In genomic region chr1:197200468-197200899, GRCh38 we compare ENCODE assay signal across 8 cellular contexts. TPM values are rescaled to one million over a fixed set of nuclear protein-coding genes. Genes with fewer than 3 reads are reported as not detected.
DNase-seq lines count a peak whose midpoint lies in the region; ATAC-seq and TF ChIP-seq lines count a peak whose summit lies in the region.

No MANE protein-coding gene starts in this region.

- peak overlapping the region; percentile 86 to 95 for H3K27ac Mint-ChIP-seq in natural killer cell treated with Interleukin-12 subunit alpha and Interleukin-12 subunit beta and Interleukin-15 and Interleukin-18, amount 100 ng/mL, for 72 hours

- ATAC-seq in natural killer cell treated with Interleukin-12 subunit alpha and Interleukin-12 subunit beta and Interleukin-15 and Interleukin-18, amount 100 ng/mL, for 72 hours, result no peak
- no peak for ATAC-seq in GM21576 (IDR thresholded peaks at IDR 0.05; ENCODE audit: unreplicated experiment)

- H3K27me3 Mint-ChIP-seq in natural killer cell treated with Interleukin-12 subunit alpha and Interleukin-12 subunit beta and Interleukin-15 and Interleukin-18, amount 100 ng/mL, for 72 hours, result no peaks in the 10 kb centered on the region

- CTCF ChIA-PET in HEK293T (lab: Yijun Ruan, JAX), result interaction anchor here (1.0 kb wide), 1 partner anchor 238 kb away, joined by 3 read pairs; no protein-coding TSS in a partner anchor

- DNase-seq in Caki2 (ENCODE audit: low read depth), result peak; percentile 64
- DNase-seq in HEK293T (ENCODE audit: extremely low spot score), result no peak
- peak; percentile 11 for DNase-seq in T-helper 22 cell (ENCODE audit: low read depth)
- peak; percentile 43 to 52 for DNase-seq in erythroblast (lab: John Stamatoyannopoulos, UW)
- DNase-seq in natural killer cell treated with Interleukin-12 subunit alpha and Interleukin-12 subunit beta and Interleukin-15 and Interleukin-18, amount 100 ng/mL, for 72 hours (ENCODE audit: low spot score), result no peak
- no peak for DNase-seq in SHP77 treated with DMSO at 0.1 percent for 48 hours (lab: John Stamatoyannopoulos, UW)
- no peak for DNase-seq in MV-4-11 (lab: John Stamatoyannopoulos, UW)

- peaks cover 30 to 61% of the 10 kb centered on the region in 2 donors for H3K4me1 Mint-ChIP-seq in natural killer cell treated with Interleukin-12 subunit alpha and Interleukin-12 subunit beta and Interleukin-15 and Interleukin-18, amount 100 ng/mL, for 72 hours (ENCODE audit: low read depth in 2 of 2)

- POLR2A ChIA-PET in HEK293T (lab: Yijun Ruan, JAX), result no interaction called here

- no peak for TF ChIP-seq POLR2A in erythroblast (IDR thresholded peaks at IDR 0.05; ENCODE audit: low read length)

- in situ Hi-C loops in Caki2 (cut with HindIII; ENCODE audit: low pct_unique_long_range_greater_than_20kb, low sequenced_read_pairs), result no loop called here

- H3K4me3 Mint-ChIP-seq in natural killer cell treated with Interleukin-12 subunit alpha and Interleukin-12 subunit beta and Interleukin-15 and Interleukin-18, amount 100 ng/mL, for 72 hours, result peak overlapping the region; percentile 98

- H3K36me3 Mint-ChIP-seq in natural killer cell treated with Interleukin-12 subunit alpha and Interleukin-12 subunit beta and Interleukin-15 and Interleukin-18, amount 100 ng/mL, for 72 hours, result no peaks in the 10 kb centered on the region

- no peaks in the 10 kb centered on the region for H3K9me3 Mint-ChIP-seq in natural killer cell treated with Interleukin-12 subunit alpha and Interleukin-12 subunit beta and Interleukin-15 and Interleukin-18, amount 100 ng/mL, for 72 hours

TF ChIP-seq in HEK293T, 16 proteins besides CTCF, POLR2A, EP300 and RAD21:
- 0 out of 2 replicates have a peak, but pooled peaks have one; percentile 4 for TF ChIP-seq L3MBTL2 (conservative IDR thresholded peaks at IDR 0.05)
- no peak for TF ChIP-seq CTBP1 (IDR thresholded peaks at IDR 0.05; ENCODE audit: borderline replicate concordance)
- TF ChIP-seq ELF4 (IDR thresholded peaks at IDR 0.05), result no peak
- 0 out of 2 replicates have a peak, but pooled peaks have one; percentile 10 for TF ChIP-seq PKNOX1 (IDR thresholded peaks at IDR 0.05)

RNA-seq across cellular contexts. Expression of gene ZBTB41, which starts 0.6 kb away (rescaled TPM):
- total RNA-seq in Caki2 (2014; rRNA removed; shearing (Covaris generic); ENCODE audit: low replicate concordance), result 9.1 and 14.0 TPM in 2 replicates
- total RNA-seq in natural killer cell treated with Interleukin-12 subunit alpha and Interleukin-12 subunit beta and Interleukin-15 and Interleukin-18, amount 100 ng/mL, for 72 hours, result 1 to 10 TPM; 5.6 to 5.7 TPM

RNA-seq across cellular contexts. Expression of gene ASPM, which starts 54.0 kb away (rescaled TPM):
- 14.5 and 21.4 TPM in 2 replicates for total RNA-seq in Caki2 (2014; rRNA removed; shearing (Covaris generic); ENCODE audit: low replicate concordance)
- 10 to 100 TPM; 17.6 to 40.7 TPM for total RNA-seq in natural killer cell treated with Interleukin-12 subunit alpha and Interleukin-12 subunit beta and Interleukin-15 and Interleukin-18, amount 100 ng/mL, for 72 hours

Comparison
In these comparisons a context has a peak if more than half of its experiments do, and no peak if none do; other contexts are left out.
1. DNase-seq: peak in Caki2 (single experiment), T-helper 22 cell (single experiment) and erythroblast (2 of 2); none in HEK293T (single experiment), natural killer cell treated with Interleukin-12 subunit alpha and Interleukin-12 subunit beta and Interleukin-15 and Interleukin-18, amount 100 ng/mL, for 72 hours (single experiment), SHP77 treated with DMSO at 0.1 percent for 48 hours (single experiment) and MV-4-11 (single experiment).